9 cellular contexts compared by ENCODE assay signal in the genomic region with DNA sequence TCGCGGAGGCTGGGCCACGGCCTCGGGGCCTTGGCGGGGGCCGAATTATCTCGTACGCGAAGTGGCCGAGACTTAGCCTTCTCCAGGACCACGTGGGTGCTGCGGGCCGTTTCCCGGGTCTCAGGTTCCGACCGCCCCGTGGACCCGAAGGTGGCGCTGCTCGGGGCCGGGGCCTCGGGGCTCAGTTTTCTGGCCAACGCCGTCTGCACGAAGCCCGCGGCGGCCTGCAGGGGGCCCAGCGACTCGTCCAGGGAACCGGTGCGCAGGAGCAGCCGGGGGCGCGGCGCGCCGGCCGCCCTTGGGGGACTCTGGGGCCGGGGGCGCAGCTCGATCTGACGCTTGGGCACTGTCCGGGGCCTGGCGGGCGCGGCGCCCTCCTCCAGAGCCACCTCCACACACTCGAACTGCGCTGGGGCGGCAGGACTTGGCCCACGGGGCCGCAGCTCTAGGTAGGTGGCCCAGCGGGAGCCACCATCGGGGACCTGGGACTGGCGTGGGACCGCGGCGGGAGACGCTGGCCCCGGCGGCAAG.
DNase-seq lines count a peak whose midpoint lies in the region; ATAC-seq and TF ChIP-seq lines count a peak whose summit lies in the region.
"Had no signal": no experiment of that assay in that cellular context is flagged by ENCODE, and none has a peak within 500 bp of the region (broad histone marks: within the 10 kb centered on the region; RNA-seq: fewer than 3 reads in every experiment).

No MANE protein-coding gene starts in this region.

- in situ Hi-C loops in brain microvascular endothelial cell (cut with HindIII; ENCODE audit: low pct_ligation_motif_present, low sequenced_read_pairs), result no loop called here

- ATAC-seq in GM19023 (IDR thresholded peaks at IDR 0.05; ENCODE audit: unreplicated experiment) (no peak), GM18870 (IDR thresholded peaks at IDR 0.05; ENCODE audit: unreplicated experiment) (no peak)

- peak; percentile 6 for TF ChIP-seq POLR2A in GM10847 (IDR thresholded peaks at IDR 0.05; ENCODE audit: extremely low read depth, insufficient read length)

- peak overlapping the region; percentile 49 for H3K4me3 ChIP-seq in brain microvascular endothelial cell (ENCODE audit: low read depth, low read length)
- H3K4me3 ChIP-seq in subcutaneous abdominal adipose tissue (ENCODE audit: low read depth in 1 of 5, low read length in 5 of 5), result peak overlapping the region in 4 of 5 donors; percentile 57 to 67 (median 62)

- peak overlapping the region in 2 of 5 donors; percentile 25 to 51 for H3K9ac ChIP-seq in subcutaneous abdominal adipose tissue (ENCODE audit: low read length in 5 of 5)

- peak; percentile 6 for TF ChIP-seq CTCF in brain microvascular endothelial cell (IDR thresholded peaks at IDR 0.05; ENCODE audit: low read depth, low read length, missing control alignments)

- H3K27ac ChIP-seq in brain microvascular endothelial cell (no peak overlapping the region), subcutaneous abdominal adipose tissue (ENCODE audit: low read depth, low read length) (no peak overlapping the region)
- H3K27ac ChIP-seq: SK-N-MC had no signal

- H3K9me3 ChIP-seq in subcutaneous abdominal adipose tissue (ENCODE audit: control insufficient read depth in 5 of 5, low read length in 5 of 5), result no peaks in the 10 kb centered on the region

- DNase-seq in NCI-H69 (lab: John Stamatoyannopoulos, UW) (peak; percentile 73), brain microvascular endothelial cell (no peak), kidney tubule cell (ENCODE audit: low spot score) (peak; percentile 44), NCI-H1092 (lab: John Stamatoyannopoulos, UW) (no peak)

- H3K27me3 ChIP-seq in brain microvascular endothelial cell (replicated peaks), result peaks cover 4% of the 10 kb centered on the region
- peaks cover 14 to 31% (median 23%) of the 10 kb centered on the region in 5 donors for H3K27me3 ChIP-seq in subcutaneous abdominal adipose tissue (ENCODE audit: control insufficient read depth in 5 of 5, insufficient read depth in 4 of 5, low read length in 5 of 5)

- H3K4me1 ChIP-seq in subcutaneous abdominal adipose tissue (ENCODE audit: control insufficient read depth in 5 of 5, insufficient read depth in 5 of 5, low read length in 5 of 5), result peaks cover 0 to 60% (median 41%) of the 10 kb centered on the region in 5 donors

- H3K36me3 ChIP-seq in brain microvascular endothelial cell (replicated peaks) (no peaks in the 10 kb centered on the region), subcutaneous abdominal adipose tissue (ENCODE audit: control insufficient read depth in 5 of 5, insufficient read depth in 5 of 5, low read length in 5 of 5) (no peaks in the 10 kb centered on the region)

Comparison
In these comparisons a context has a peak if more than half of its experiments do, and no peak if none do; other contexts are left out.
1. DNase-seq: peak in NCI-H69 (single experiment) and kidney tubule cell (single experiment); none in brain microvascular endothelial cell (single experiment) and NCI-H1092 (single experiment).